In the genomic region with DNA sequence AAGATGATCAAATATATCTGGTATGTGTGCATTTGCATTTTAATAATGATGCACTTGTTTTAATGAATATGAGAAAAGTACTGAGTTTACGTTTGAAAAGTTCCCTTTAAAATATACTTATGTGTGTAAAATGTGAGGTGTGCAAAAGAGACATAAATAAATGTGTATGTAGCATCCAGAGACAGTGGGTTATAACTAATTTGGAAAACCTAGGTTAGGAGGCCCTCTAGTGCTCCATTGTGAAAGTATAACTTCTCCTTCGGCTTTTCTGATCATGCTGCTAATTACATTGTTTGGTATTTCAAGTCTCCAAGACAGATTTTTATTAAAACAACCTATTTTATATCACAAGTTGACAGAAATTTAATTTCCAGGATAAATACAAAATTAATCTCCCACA, we compare ENCODE assay signal across 1 cellular context.
TF ChIP-seq lines count a peak whose summit lies in the region.

No MANE protein-coding gene starts in this region.

TF ChIP-seq in Ishikawa, 13 proteins besides CTCF, POLR2A, EP300 and RAD21 (continued from another document):
- TF ChIP-seq TEAD4 (IDR thresholded peaks at IDR 0.05) = no peak
- TF ChIP-seq TAF1 (IDR thresholded peaks at IDR 0.05; ENCODE audit: low read depth) = no peak
- TF ChIP-seq ZBTB7A (IDR thresholded peaks at IDR 0.05; ENCODE audit: low read depth) = no peak
